Comparison of ENCODE assay signal across 8 cellular contexts in genomic region chr18:31657823-31658669, GRCh38. TPM values are rescaled to one million over a fixed set of nuclear protein-coding genes. Genes with fewer than 3 reads are reported as not detected.
DNase-seq lines count a peak whose midpoint lies in the region; ATAC-seq, FAIRE-seq and TF ChIP-seq lines count a peak whose summit lies in the region.

No MANE protein-coding gene starts in this region.

- no peak overlapping the region for H2AFZ ChIP-seq in OCI-LY3 (ENCODE audit: low read depth, low read length)

- H3K36me3 ChIP-seq in OCI-LY3 (replicated peaks; ENCODE audit: low read depth, low read length) (no peaks in the 10 kb centered on the region), small intestine (ENCODE audit: control insufficient read depth in 2 of 2, insufficient read depth in 2 of 2, low read length in 2 of 2) (no peaks in the 10 kb centered on the region)

- DNase-seq in COLO668 (lab: John Stamatoyannopoulos, UW; ENCODE audit: unreplicated experiment) (peak; percentile 68), small intestine (peak; percentile 39), putamen (ENCODE audit: low spot score) (no peak), HT-29 (ENCODE audit: low spot score) (no peak)

- H3K4me2 ChIP-seq in OCI-LY3 (ENCODE audit: low read length): peak overlapping the region; percentile 81

- H3K4me3 ChIP-seq in OCI-LY3 (ENCODE audit: low read length) (peak overlapping the region; percentile 63), small intestine (ENCODE audit: low read depth in 1 of 2, low read length in 2 of 2) (no peak overlapping the region)

- ATAC-seq in GM19328 (IDR thresholded peaks at IDR 0.05; ENCODE audit: unreplicated experiment): peak; percentile 72
- ATAC-seq in HG03139 (IDR thresholded peaks at IDR 0.05; ENCODE audit: unreplicated experiment): peak; percentile 61
- no peak for ATAC-seq in SK-N-SH treated with all-trans-retinoic acid at 6 μM for 48 hours

- 26 to 48% (median 37%) methylated on average over 12 of the region's 12 CpGs for WGBS in small intestine, 3 donors

- H3K27me3 ChIP-seq in OCI-LY3 (ENCODE audit: low read depth, low read length) (no peaks in the 10 kb centered on the region), small intestine (ENCODE audit: control insufficient read depth in 2 of 2, insufficient read depth in 2 of 2, low read length in 2 of 2) (no peaks in the 10 kb centered on the region)

- no peak for TF ChIP-seq CTCF in OCI-LY3 (IDR thresholded peaks at IDR 0.05; ENCODE audit: low read depth, low read length)

- H3K9ac ChIP-seq in OCI-LY3 (ENCODE audit: low read length): peak overlapping the region; percentile 21; the same call in 1 of the 2 replicates

- H3K4me1 ChIP-seq in OCI-LY3 (ENCODE audit: low read length): peaks cover 56% of the 10 kb centered on the region
- peaks cover 0 to 7% of the 10 kb centered on the region in 2 donors for H3K4me1 ChIP-seq in small intestine (ENCODE audit: control insufficient read depth in 2 of 2, insufficient read depth in 1 of 2, low read depth in 1 of 2, low read length in 1 of 2)

- H3K9me3 ChIP-seq in OCI-LY3 (ENCODE audit: insufficient read depth, low read length) (no peaks in the 10 kb centered on the region), small intestine (ENCODE audit: control insufficient read depth, low read depth) (no peaks in the 10 kb centered on the region)

- H4K20me1 ChIP-seq in OCI-LY3 (ENCODE audit: insufficient read depth, low read length): no peaks in the 10 kb centered on the region

- H3K79me2 ChIP-seq in OCI-LY3 (ENCODE audit: low read length): no peaks in the 10 kb centered on the region

- H3K27ac ChIP-seq in OCI-LY3 (ENCODE audit: low read length) (peak overlapping the region; percentile 87), small intestine (ENCODE audit: low read depth in 1 of 2, low read length in 1 of 2) (peak overlapping the region in 1 of 2 donors; percentile 68)

- no peak for FAIRE-seq in small intestine (lab: Jason Lieb, UNC)

TF ChIP-seq in SK-N-SH treated with all-trans-retinoic acid at 6 μM for 48 hours, 23 proteins besides CTCF, POLR2A, EP300 and RAD21:
- TF ChIP-seq TOX (CRISPR knock-in tag; IDR thresholded peaks at IDR 0.05; ENCODE audit: borderline replicate concordance) (no peak), CSDC2 (CRISPR knock-in tag; IDR thresholded peaks at IDR 0.05) (no peak), OSR1 (CRISPR knock-in tag; IDR thresholded peaks at IDR 0.05) (no peak), ISL1 (CRISPR knock-in tag; IDR thresholded peaks at IDR 0.05) (no peak), CSRNP3 (CRISPR knock-in tag; IDR thresholded peaks at IDR 0.05) (no peak), SNAI2 (CRISPR knock-in tag; IDR thresholded peaks at IDR 0.05) (no peak), CREB5 (CRISPR knock-in tag; IDR thresholded peaks at IDR 0.05; ENCODE audit: low read depth) (no peak), RARB (CRISPR knock-in tag; IDR thresholded peaks at IDR 0.05) (no peak), ZFP30 (CRISPR knock-in tag; IDR thresholded peaks at IDR 0.05) (no peak), ZC3H10 (CRISPR knock-in tag; IDR thresholded peaks at IDR 0.05) (no peak), TSHZ2 (CRISPR knock-in tag; IDR thresholded peaks at IDR 0.05) (no peak), ESRRG (CRISPR knock-in tag; IDR thresholded peaks at IDR 0.05) (no peak), ZNF565 (CRISPR knock-in tag; conservative IDR thresholded peaks at IDR 0.05; ENCODE audit: low read depth) (no peak), GLIS3 (CRISPR knock-in tag; IDR thresholded peaks at IDR 0.05) (no peak), ARNTL (CRISPR knock-in tag; IDR thresholded peaks at IDR 0.05; ENCODE audit: borderline replicate concordance, low read depth) (no peak), PPARA (CRISPR knock-in tag; IDR thresholded peaks at IDR 0.05; ENCODE audit: borderline replicate concordance) (no peak), TCF4 (CRISPR knock-in tag; IDR thresholded peaks at IDR 0.05; ENCODE audit: borderline replicate concordance) (no peak)
- TF ChIP-seq, protein P1, sequence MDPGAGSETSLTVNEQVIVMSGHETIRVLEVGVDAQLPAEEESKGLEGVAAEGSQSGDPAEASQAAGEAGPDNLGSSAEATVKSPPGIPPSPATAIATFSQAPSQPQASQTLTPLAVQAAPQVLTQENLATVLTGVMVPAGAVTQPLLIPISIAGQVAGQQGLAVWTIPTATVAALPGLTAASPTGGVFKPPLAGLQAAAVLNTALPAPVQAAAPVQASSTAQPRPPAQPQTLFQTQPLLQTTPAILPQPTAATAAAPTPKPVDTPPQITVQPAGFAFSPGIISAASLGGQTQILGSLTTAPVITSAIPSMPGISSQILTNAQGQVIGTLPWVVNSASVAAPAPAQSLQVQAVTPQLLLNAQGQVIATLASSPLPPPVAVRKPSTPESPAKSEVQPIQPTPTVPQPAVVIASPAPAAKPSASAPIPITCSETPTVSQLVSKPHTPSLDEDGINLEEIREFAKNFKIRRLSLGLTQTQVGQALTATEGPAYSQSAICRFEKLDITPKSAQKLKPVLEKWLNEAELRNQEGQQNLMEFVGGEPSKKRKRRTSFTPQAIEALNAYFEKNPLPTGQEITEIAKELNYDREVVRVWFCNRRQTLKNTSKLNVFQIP (CRISPR knock-in tag; IDR thresholded peaks at IDR 0.05; ENCODE audit: borderline replicate concordance, low read depth): no peak

RNA-seq across cellular contexts. Expression of gene B4GALT6, which starts 26.3 kb away (rescaled TPM):
- polyA plus RNA-seq in small intestine: 10 to 100 TPM in 1 of 3 donors, 1 to 10 TPM in 2; 4.7 to 10.3 (median 6.0) TPM
- 0.68 and 2.3 TPM in 2 replicates for total RNA-seq in HT-29 (2014; rRNA removed; shearing (Covaris generic))

Comparison
In these comparisons a context has a peak if more than half of its experiments do, and no peak if none do; other contexts are left out.
1. DNase-seq: peak in COLO668 (single experiment) and small intestine (single experiment); none in putamen (single experiment) and HT-29 (single experiment).